ENCODE assay signal across 1 cellular context in genomic region chr4:95044204-95044848, GRCh38.
TF ChIP-seq lines count a peak whose summit lies in the region.

No MANE protein-coding gene starts in this region.

TF ChIP-seq in HEK293, 187 proteins besides CTCF, POLR2A, EP300 and RAD21 (continued from another document and continues in another):
- no peak for TF ChIP-seq ZNF433 (tag by site-specific recombination; IDR thresholded peaks at IDR 0.05; ENCODE audit: low read depth)
- no peak for TF ChIP-seq ZNF354C (tag by site-specific recombination; IDR thresholded peaks at IDR 0.05; ENCODE audit: borderline replicate concordance, low read depth)
- no peak for TF ChIP-seq ZNF155 (tag by site-specific recombination; IDR thresholded peaks at IDR 0.05)
- no peak for TF ChIP-seq INSM2 (tag by site-specific recombination; IDR thresholded peaks at IDR 0.05)
- peak; percentile 13; the same call in 1 of the 2 replicates for TF ChIP-seq OSR2 (tag by site-specific recombination; IDR thresholded peaks at IDR 0.05)
- TF ChIP-seq SP7 (tag by site-specific recombination; IDR thresholded peaks at IDR 0.05), result peak; percentile 58
- TF ChIP-seq ZNF426 (tag by site-specific recombination; IDR thresholded peaks at IDR 0.05), result no peak
- no peak for TF ChIP-seq ZNF544 (tag by site-specific recombination; IDR thresholded peaks at IDR 0.05)
- TF ChIP-seq ZNF2 (tag by site-specific recombination; IDR thresholded peaks at IDR 0.05), result no peak
- TF ChIP-seq ZNF701 (tag by site-specific recombination; IDR thresholded peaks at IDR 0.05), result no peak
- no peak for TF ChIP-seq ZNF423 (tag by site-specific recombination; IDR thresholded peaks at IDR 0.05)
- no peak for TF ChIP-seq ZNF266 (tag by site-specific recombination; IDR thresholded peaks at IDR 0.05; ENCODE audit: low read depth)
- TF ChIP-seq PRDM1 (tag by site-specific recombination; IDR thresholded peaks at IDR 0.05), result no peak
- TF ChIP-seq ZNF449 (tag by site-specific recombination; IDR thresholded peaks at IDR 0.05), result no peak
- TF ChIP-seq TCF7L2 (IDR thresholded peaks at IDR 0.05; ENCODE audit: borderline replicate concordance, low read depth, low read length), result peak; percentile 97; the same call in 1 of the 2 replicates
- TF ChIP-seq ZNF777 (tag by site-specific recombination; IDR thresholded peaks at IDR 0.05; ENCODE audit: borderline replicate concordance), result no peak
- TF ChIP-seq ZNF645 (tag by site-specific recombination; IDR thresholded peaks at IDR 0.05), result no peak
- peak; percentile 53; the same call in 1 of the 2 replicates for TF ChIP-seq ZNF843 (tag by site-specific recombination; IDR thresholded peaks at IDR 0.05)
- 0 out of 2 replicates have a peak, but pooled peaks have one; percentile 17 for TF ChIP-seq ZNF366 (tag by site-specific recombination; conservative IDR thresholded peaks at IDR 0.05)
- TF ChIP-seq ZNF350 (tag by site-specific recombination; IDR thresholded peaks at IDR 0.05), result no peak
- no peak for TF ChIP-seq ZBTB6 (tag by site-specific recombination; IDR thresholded peaks at IDR 0.05)
- no peak for TF ChIP-seq ZBTB11 (tag by site-specific recombination; conservative IDR thresholded peaks at IDR 0.05; ENCODE audit: low read depth)
- no peak for TF ChIP-seq ZFHX2 (tag by site-specific recombination; conservative IDR thresholded peaks at IDR 0.05)
- no peak for TF ChIP-seq ZNF791 (tag by site-specific recombination; IDR thresholded peaks at IDR 0.05)
- no peak for TF ChIP-seq ZNF792 (tag by site-specific recombination; IDR thresholded peaks at IDR 0.05)
- TF ChIP-seq ZBTB44 (tag by site-specific recombination; IDR thresholded peaks at IDR 0.05), result no peak
- TF ChIP-seq TRIM28 (IDR thresholded peaks at IDR 0.05; ENCODE audit: borderline replicate concordance, low read length), result peak; percentile 92
- TF ChIP-seq ZXDB (tag by site-specific recombination; IDR thresholded peaks at IDR 0.05), result no peak
- 0 out of 2 replicates have a peak, but pooled peaks have one; percentile 48 for TF ChIP-seq WT1 (tag by site-specific recombination; IDR thresholded peaks at IDR 0.05)
- TF ChIP-seq KLF9 (tag by site-specific recombination; IDR thresholded peaks at IDR 0.05; ENCODE audit: low read depth), result no peak
- TF ChIP-seq ZNF157 (tag by site-specific recombination; IDR thresholded peaks at IDR 0.05), result no peak
- TF ChIP-seq TSHZ1 (tag by site-specific recombination; IDR thresholded peaks at IDR 0.05; ENCODE audit: borderline replicate concordance), result no peak
- no peak for TF ChIP-seq ZFP69B (tag by site-specific recombination; IDR thresholded peaks at IDR 0.05)
- TF ChIP-seq ZSCAN16 (tag by site-specific recombination; IDR thresholded peaks at IDR 0.05), result no peak
- no peak for TF ChIP-seq ZNF580 (tag by site-specific recombination; IDR thresholded peaks at IDR 0.05)
- no peak for TF ChIP-seq YY1 (tag by site-specific recombination; IDR thresholded peaks at IDR 0.05)
- 0 out of 2 replicates have a peak, but pooled peaks have one; percentile 18 for TF ChIP-seq ZBTB48 (tag by site-specific recombination; IDR thresholded peaks at IDR 0.05)
- TF ChIP-seq ZNF146 (tag by site-specific recombination; IDR thresholded peaks at IDR 0.05), result no peak
- TF ChIP-seq ZNF692 (tag by site-specific recombination; IDR thresholded peaks at IDR 0.05), result no peak
- 0 out of 2 replicates have a peak, but pooled peaks have one; percentile 87 for TF ChIP-seq ZNF600 (tag by site-specific recombination; IDR thresholded peaks at IDR 0.05)
- no peak for TF ChIP-seq ZSCAN4 (tag by site-specific recombination; IDR thresholded peaks at IDR 0.05)
- TF ChIP-seq SCRT2 (tag by site-specific recombination; IDR thresholded peaks at IDR 0.05), result no peak
- TF ChIP-seq ZBTB10 (tag by site-specific recombination; IDR thresholded peaks at IDR 0.05), result no peak
